ENCODE assay signal across 1 cellular context in the genomic region with DNA sequence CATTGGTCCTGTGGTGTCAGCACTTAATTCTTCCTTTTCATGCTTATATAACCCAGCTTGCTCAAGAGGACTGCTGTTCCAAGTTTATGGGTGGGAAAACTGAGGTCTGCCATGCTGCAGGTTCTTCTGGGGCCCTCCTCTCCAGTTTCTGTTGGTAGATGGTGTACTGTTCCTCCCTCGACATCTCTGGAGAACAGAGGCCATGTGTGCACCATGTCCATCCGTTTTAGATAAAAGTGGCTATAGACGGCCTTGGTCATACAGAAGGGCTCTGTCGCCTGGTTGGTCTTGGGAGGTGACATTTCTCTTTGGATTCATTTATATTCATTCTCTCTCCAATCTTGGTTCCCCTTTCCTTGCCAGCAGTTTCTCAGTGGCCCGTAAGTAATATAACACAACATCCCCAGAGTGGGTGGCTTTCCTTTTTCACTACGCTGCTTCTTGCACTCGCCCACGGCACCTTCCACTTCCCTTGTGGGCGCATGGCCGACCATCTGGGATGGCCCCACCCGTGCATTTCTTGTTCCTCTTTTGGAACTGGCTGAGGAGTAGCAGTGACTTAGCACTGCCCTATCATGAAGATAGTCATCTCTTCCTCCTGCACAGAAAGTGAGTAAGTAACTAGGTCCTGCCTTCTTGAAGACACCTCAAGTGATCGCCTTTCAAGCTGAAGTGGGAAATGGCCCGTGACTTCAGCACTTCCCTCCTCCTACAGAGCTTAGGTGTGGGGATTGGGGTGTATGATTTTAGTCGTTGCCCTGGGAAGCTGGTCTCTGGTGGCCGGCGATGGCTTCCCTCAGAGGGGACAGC.
TF ChIP-seq lines count a peak whose summit lies in the region.

No MANE protein-coding gene starts in this region.

TF ChIP-seq in GM12878, 131 proteins besides CTCF, POLR2A, EP300 and RAD21 (continued from another document):
- TF ChIP-seq, protein P1, sequence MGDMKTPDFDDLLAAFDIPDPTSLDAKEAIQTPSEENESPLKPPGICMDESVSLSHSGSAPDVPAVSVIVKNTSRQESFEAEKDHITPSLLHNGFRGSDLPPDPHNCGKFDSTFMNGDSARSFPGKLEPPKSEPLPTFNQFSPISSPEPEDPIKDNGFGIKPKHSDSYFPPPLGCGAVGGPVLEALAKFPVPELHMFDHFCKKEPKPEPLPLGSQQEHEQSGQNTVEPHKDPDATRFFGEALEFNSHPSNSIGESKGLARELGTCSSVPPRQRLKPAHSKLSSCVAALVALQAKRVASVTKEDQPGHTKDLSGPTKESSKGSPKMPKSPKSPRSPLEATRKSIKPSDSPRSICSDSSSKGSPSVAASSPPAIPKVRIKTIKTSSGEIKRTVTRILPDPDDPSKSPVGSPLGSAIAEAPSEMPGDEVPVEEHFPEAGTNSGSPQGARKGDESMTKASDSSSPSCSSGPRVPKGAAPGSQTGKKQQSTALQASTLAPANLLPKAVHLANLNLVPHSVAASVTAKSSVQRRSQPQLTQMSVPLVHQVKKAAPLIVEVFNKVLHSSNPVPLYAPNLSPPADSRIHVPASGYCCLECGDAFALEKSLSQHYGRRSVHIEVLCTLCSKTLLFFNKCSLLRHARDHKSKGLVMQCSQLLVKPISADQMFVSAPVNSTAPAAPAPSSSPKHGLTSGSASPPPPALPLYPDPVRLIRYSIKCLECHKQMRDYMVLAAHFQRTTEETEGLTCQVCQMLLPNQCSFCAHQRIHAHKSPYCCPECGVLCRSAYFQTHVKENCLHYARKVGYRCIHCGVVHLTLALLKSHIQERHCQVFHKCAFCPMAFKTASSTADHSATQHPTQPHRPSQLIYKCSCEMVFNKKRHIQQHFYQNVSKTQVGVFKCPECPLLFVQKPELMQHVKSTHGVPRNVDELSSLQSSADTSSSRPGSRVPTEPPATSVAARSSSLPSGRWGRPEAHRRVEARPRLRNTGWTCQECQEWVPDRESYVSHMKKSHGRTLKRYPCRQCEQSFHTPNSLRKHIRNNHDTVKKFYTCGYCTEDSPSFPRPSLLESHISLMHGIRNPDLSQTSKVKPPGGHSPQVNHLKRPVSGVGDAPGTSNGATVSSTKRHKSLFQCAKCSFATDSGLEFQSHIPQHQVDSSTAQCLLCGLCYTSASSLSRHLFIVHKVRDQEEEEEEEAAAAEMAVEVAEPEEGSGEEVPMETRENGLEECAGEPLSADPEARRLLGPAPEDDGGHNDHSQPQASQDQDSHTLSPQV (IDR thresholded peaks at IDR 0.05), result no peak
- no peak; the same call in 2 of the 3 replicates for TF ChIP-seq POU2F2 (IDR thresholded peaks at IDR 0.05; ENCODE audit: borderline replicate concordance, low read depth, low read length)
- TF ChIP-seq TCF12 (IDR thresholded peaks at IDR 0.05; ENCODE audit: low read depth, low read length), result peak; percentile 78
- TF ChIP-seq, protein P2, sequence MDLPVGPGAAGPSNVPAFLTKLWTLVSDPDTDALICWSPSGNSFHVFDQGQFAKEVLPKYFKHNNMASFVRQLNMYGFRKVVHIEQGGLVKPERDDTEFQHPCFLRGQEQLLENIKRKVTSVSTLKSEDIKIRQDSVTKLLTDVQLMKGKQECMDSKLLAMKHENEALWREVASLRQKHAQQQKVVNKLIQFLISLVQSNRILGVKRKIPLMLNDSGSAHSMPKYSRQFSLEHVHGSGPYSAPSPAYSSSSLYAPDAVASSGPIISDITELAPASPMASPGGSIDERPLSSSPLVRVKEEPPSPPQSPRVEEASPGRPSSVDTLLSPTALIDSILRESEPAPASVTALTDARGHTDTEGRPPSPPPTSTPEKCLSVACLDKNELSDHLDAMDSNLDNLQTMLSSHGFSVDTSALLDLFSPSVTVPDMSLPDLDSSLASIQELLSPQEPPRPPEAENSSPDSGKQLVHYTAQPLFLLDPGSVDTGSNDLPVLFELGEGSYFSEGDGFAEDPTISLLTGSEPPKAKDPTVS (IDR thresholded peaks at IDR 0.05; ENCODE audit: low read depth, low read length), result no peak
- TF ChIP-seq NFXL1 (IDR thresholded peaks at IDR 0.05; ENCODE audit: borderline replicate concordance), result no peak
- no peak for TF ChIP-seq TAF1 (IDR thresholded peaks at IDR 0.05; ENCODE audit: borderline replicate concordance, low read depth, low read length)
- peak; percentile 97 for TF ChIP-seq EED (IDR thresholded peaks at IDR 0.05; ENCODE audit: low read depth)
- TF ChIP-seq WRNIP1 (IDR thresholded peaks at IDR 0.05; ENCODE audit: borderline replicate concordance, low read depth, low read length), result no peak
- peak; percentile 85 for TF ChIP-seq RUNX3 (IDR thresholded peaks at IDR 0.05; ENCODE audit: low read length)
- TF ChIP-seq, protein P3, sequence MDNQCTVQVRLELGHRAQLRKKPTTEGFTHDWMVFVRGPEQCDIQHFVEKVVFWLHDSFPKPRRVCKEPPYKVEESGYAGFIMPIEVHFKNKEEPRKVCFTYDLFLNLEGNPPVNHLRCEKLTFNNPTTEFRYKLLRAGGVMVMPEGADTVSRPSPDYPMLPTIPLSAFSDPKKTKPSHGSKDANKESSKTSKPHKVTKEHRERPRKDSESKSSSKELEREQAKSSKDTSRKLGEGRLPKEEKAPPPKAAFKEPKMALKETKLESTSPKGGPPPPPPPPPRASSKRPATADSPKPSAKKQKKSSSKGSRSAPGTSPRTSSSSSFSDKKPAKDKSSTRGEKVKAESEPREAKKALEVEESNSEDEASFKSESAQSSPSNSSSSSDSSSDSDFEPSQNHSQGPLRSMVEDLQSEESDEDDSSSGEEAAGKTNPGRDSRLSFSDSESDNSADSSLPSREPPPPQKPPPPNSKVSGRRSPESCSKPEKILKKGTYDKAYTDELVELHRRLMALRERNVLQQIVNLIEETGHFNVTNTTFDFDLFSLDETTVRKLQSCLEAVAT (IDR thresholded peaks at IDR 0.05), result no peak
- TF ChIP-seq MYB (IDR thresholded peaks at IDR 0.05; ENCODE audit: borderline replicate concordance, low read depth, low read length), result no peak
- no peak for TF ChIP-seq SUZ12 (IDR thresholded peaks at IDR 0.05; ENCODE audit: unreplicated experiment)
- no peak for TF ChIP-seq FOXK2 (IDR thresholded peaks at IDR 0.05)
- TF ChIP-seq MEF2B (IDR thresholded peaks at IDR 0.05; ENCODE audit: partially characterized antibody, poor library complexity, severe bottlenecking), result peak; percentile 35
- no peak for TF ChIP-seq GABPA (IDR thresholded peaks at IDR 0.05; ENCODE audit: low read depth)
- TF ChIP-seq USF2 (IDR thresholded peaks at IDR 0.05; ENCODE audit: borderline replicate concordance, low read depth, low read length), result no peak
- TF ChIP-seq, protein P4, sequence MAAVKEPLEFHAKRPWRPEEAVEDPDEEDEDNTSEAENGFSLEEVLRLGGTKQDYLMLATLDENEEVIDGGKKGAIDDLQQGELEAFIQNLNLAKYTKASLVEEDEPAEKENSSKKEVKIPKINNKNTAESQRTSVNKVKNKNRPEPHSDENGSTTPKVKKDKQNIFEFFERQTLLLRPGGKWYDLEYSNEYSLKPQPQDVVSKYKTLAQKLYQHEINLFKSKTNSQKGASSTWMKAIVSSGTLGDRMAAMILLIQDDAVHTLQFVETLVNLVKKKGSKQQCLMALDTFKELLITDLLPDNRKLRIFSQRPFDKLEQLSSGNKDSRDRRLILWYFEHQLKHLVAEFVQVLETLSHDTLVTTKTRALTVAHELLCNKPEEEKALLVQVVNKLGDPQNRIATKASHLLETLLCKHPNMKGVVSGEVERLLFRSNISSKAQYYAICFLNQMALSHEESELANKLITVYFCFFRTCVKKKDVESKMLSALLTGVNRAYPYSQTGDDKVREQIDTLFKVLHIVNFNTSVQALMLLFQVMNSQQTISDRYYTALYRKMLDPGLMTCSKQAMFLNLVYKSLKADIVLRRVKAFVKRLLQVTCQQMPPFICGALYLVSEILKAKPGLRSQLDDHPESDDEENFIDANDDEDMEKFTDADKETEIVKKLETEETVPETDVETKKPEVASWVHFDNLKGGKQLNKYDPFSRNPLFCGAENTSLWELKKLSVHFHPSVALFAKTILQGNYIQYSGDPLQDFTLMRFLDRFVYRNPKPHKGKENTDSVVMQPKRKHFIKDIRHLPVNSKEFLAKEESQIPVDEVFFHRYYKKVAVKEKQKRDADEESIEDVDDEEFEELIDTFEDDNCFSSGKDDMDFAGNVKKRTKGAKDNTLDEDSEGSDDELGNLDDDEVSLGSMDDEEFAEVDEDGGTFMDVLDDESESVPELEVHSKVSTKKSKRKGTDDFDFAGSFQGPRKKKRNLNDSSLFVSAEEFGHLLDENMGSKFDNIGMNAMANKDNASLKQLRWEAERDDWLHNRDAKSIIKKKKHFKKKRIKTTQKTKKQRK (IDR thresholded peaks at IDR 0.05; ENCODE audit: low read depth, low read length), result no peak
- no peak for TF ChIP-seq ZNF24 (IDR thresholded peaks at IDR 0.05)
- no peak for TF ChIP-seq SIX5 (IDR thresholded peaks at IDR 0.05; ENCODE audit: low read depth, low read length, severe bottlenecking)
- TF ChIP-seq BCLAF1 (IDR thresholded peaks at IDR 0.05), result no peak
- no peak for TF ChIP-seq ZNF207 (IDR thresholded peaks at IDR 0.05; ENCODE audit: borderline replicate concordance)
- TF ChIP-seq YY1 (IDR thresholded peaks at IDR 0.05; ENCODE audit: low read depth, low read length), result peak; percentile 81
- no peak for TF ChIP-seq ZNF274 (IDR thresholded peaks at IDR 0.05; ENCODE audit: insufficient read depth, insufficient read length)
- peak; percentile 66; the same call in 1 of the 2 replicates for TF ChIP-seq NBN (IDR thresholded peaks at IDR 0.05)
- TF ChIP-seq SKIL (IDR thresholded peaks at IDR 0.05; ENCODE audit: low read depth, poor library complexity, severe bottlenecking), result no peak
- no peak for TF ChIP-seq CHD4 (IDR thresholded peaks at IDR 0.05)
- no peak for TF ChIP-seq RBBP5 (conservative IDR thresholded peaks at IDR 0.05)
- TF ChIP-seq ZBTB4 (CRISPR knock-in tag; IDR thresholded peaks at IDR 0.05), result no peak
